In the genomic region with DNA sequence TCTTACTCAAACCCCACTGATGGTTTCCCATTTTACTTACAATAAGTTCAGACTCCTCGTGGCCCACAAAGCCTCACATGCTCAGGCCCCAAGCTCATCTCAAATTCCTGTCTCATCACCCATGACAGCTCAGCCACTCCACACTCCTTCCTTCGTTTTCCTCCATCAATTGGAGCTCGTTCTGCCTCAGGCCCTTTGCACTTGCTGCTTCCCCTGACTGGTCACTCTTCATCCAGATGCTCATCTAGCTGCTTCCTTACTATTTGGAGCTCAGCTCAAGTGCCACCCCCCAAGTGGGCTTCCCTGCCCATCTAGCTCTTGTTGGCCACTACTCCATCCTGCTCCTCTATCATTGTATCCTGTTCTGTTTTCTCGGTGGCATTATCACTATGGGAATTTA, we compare ENCODE assay signal across 1 cellular context.
A peak's percentile ranks its signal among the peaks of the same experiment; 100 is the strongest.
TF ChIP-seq lines count a peak whose summit lies in the region.

No MANE protein-coding gene starts in this region.

TF ChIP-seq in H1, 55 proteins besides CTCF, POLR2A, EP300 and RAD21:
- TF ChIP-seq KDM1A (IDR thresholded peaks at IDR 0.05; ENCODE audit: borderline replicate concordance, low read length) (peak; percentile 66; the same call in 1 of the 2 replicates), POLR2AphosphoS5 (IDR thresholded peaks at IDR 0.05; ENCODE audit: low read depth, low read length) (no peak)
TF ChIP-seq in H1: peak in this region for 1.
